14 cellular contexts compared by ENCODE assay signal in genomic region chrX:39475372-39475771, GRCh38.
"Had no signal": no experiment of that assay in that cellular context is flagged by ENCODE, and none has a peak within 500 bp of the region (broad histone marks: within the 10 kb centered on the region; RNA-seq: fewer than 3 reads in every experiment).

No MANE protein-coding gene starts in this region.

- DNase-seq: activated CD4-positive, alpha-beta T cell treated with anti-CD3 and anti-CD28 coated beads, Interleukin-2, amount 50 U/mL, for 1 hour; activated CD4-positive, CD25-positive, alpha-beta regulatory T cell; activated naive CD4-positive, alpha-beta T cell treated with anti-CD3 and anti-CD28 coated beads for 36 hours; activated T-cell treated with anti-CD3 and anti-CD28 coated beads for 4 hours; caudate nucleus; effector memory CD8-positive, alpha-beta T cell; erythroblast; hippocampal formation; naive thymus-derived CD8-positive, alpha-beta T cell; stimulated activated CD4-positive, alpha-beta T cell treated with anti-CD3 and anti-CD28 coated beads, Interleukin-2, amount 100 ng/mL, for 48 hours; stimulated activated naive CD8-positive, alpha-beta T cell treated with anti-CD3 and anti-CD28 coated beads, Interleukin-15, Interleukin-2, amounts not matched to agents 100 U/mL and 50 U/mL, for 24 hours; T-helper 17 cell had no signal

- FAIRE-seq: TTC549 had no signal

- ATAC-seq: activated T-helper 17 cell treated with anti-CD3 and anti-CD28 coated beads, Interleukin-2, amount 50 U/mL, for 72 hours; effector memory CD8-positive, alpha-beta T cell; naive thymus-derived CD8-positive, alpha-beta T cell; stimulated activated naive CD8-positive, alpha-beta T cell treated with anti-CD3 and anti-CD28 coated beads, Interleukin-15, Interleukin-2, amounts not matched to agents 100 U/mL and 50 U/mL, for 24 hours; T-helper 17 cell had no signal
